ENCODE assay signal across 22 cellular contexts in the genomic region with DNA sequence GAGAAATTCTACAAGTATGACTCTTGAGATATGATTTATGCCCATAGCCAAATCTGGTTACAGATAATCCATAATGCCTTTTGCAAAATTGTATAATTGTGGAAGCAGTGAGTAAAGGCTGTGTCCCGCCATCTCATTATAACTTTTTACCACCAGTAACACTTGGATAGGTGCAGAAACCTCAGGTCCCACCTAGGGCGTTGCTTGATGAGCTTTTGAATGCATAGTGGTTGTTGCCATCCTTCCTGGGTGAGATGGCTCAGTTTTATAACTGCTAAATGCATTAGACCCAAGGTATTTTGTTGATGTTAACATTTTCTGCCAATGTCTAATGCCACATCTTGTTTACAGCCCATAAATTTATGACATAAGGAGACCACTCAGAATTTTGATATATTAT. TPM values are rescaled to one million over a fixed set of nuclear protein-coding genes. Genes with fewer than 3 reads are reported as not detected.
"Had no signal": no experiment of that assay in that cellular context is flagged by ENCODE, and none has a peak within 500 bp of the region (broad histone marks: within the 10 kb centered on the region; RNA-seq: fewer than 3 reads in every experiment).

No MANE protein-coding gene starts in this region.

- H3K4me3 Mint-ChIP-seq: naive thymus-derived CD8-positive, alpha-beta T cell; nephron progenitor cell; neural crest cell; stimulated activated effector memory CD8-positive, alpha-beta T cell treated with anti-CD3 and anti-CD28 coated beads, Interleukin-12 subunit alpha, Interleukin-12 subunit beta, amount 100 ng/mL, for 72 hours; stimulated activated naive B cell treated with anti-CD40 and anti-IgM and Interleukin-4, amounts not matched to agents 10 μg/mL and 1 μg/mL and 100 μg/mL, for 72 hours; stimulated activated naive CD8-positive, alpha-beta T cell treated with anti-CD3 and anti-CD28 coated beads, Interleukin-15, Interleukin-2, amounts not matched to agents 100 ng/mL and 50 ng/mL, for 24 hours had no signal

- DNase-seq: naive thymus-derived CD8-positive, alpha-beta T cell; nephron progenitor cell; nucleus accumbens; pancreas; psoas muscle; right cardiac atrium; right lobe of liver; sigmoid colon; small intestine; stimulated activated CD4-positive, alpha-beta T cell treated with anti-CD3 and anti-CD28 coated beads, Interleukin-15, amount 100 ng/mL, for 24 hours; stimulated activated CD4-positive, alpha-beta T cell treated with anti-CD3 and anti-CD28 coated beads, Interleukin-2, amount 100 ng/mL, for 24 hours; stimulated activated CD4-positive, alpha-beta T cell treated with anti-CD3 and anti-CD28 coated beads, Interleukin-2, amount 100 ng/mL, for 48 hours; stimulated activated CD4-positive, alpha-beta T cell treated with anti-CD3 and anti-CD28 coated beads, Interleukin-4, amount 100 ng/mL, for 24 hours; stimulated activated naive B cell treated with anti-CD40 and anti-IgM and Interleukin-4, amounts not matched to agents 10 μg/mL and 1 μg/mL and 100 μg/mL, for 72 hours; stimulated activated naive CD4-positive, alpha-beta T cell treated with Interleukin-2 at 50 U/mL for 16 hours; stomach; thyroid gland; trophoblast cell; upper lobe of left lung had no signal

- ATAC-seq: naive thymus-derived CD8-positive, alpha-beta T cell; pancreas; psoas muscle; right cardiac atrium; right lobe of liver; stimulated activated effector memory CD8-positive, alpha-beta T cell treated with anti-CD3 and anti-CD28 coated beads, Interleukin-12 subunit alpha, Interleukin-12 subunit beta, amount 100 ng/mL, for 72 hours; stimulated activated naive B cell treated with anti-CD40 and anti-IgM and Interleukin-4, amounts not matched to agents 10 μg/mL and 1 μg/mL and 100 μg/mL, for 72 hours had no signal

- H3K4me1 Mint-ChIP-seq: nephron progenitor cell; neural crest cell; stimulated activated naive B cell treated with anti-CD40 and anti-IgM and Interleukin-4, amounts not matched to agents 10 μg/mL and 1 μg/mL and 100 μg/mL, for 72 hours had no signal

- H3K36me3 Mint-ChIP-seq: naive thymus-derived CD8-positive, alpha-beta T cell; stimulated activated effector memory CD8-positive, alpha-beta T cell treated with anti-CD3 and anti-CD28 coated beads, Interleukin-12 subunit alpha, Interleukin-12 subunit beta, amount 100 ng/mL, for 72 hours; stimulated activated naive B cell treated with anti-CD40 and anti-IgM and Interleukin-4, amounts not matched to agents 10 μg/mL and 1 μg/mL and 100 μg/mL, for 72 hours had no signal

- H3K9me3 Mint-ChIP-seq: naive thymus-derived CD8-positive, alpha-beta T cell; nephron progenitor cell; neural crest cell; stimulated activated effector memory CD8-positive, alpha-beta T cell treated with anti-CD3 and anti-CD28 coated beads, Interleukin-12 subunit alpha, Interleukin-12 subunit beta, amount 100 ng/mL, for 72 hours; stimulated activated naive B cell treated with anti-CD40 and anti-IgM and Interleukin-4, amounts not matched to agents 10 μg/mL and 1 μg/mL and 100 μg/mL, for 72 hours; stimulated activated naive CD8-positive, alpha-beta T cell treated with anti-CD3 and anti-CD28 coated beads, Interleukin-15, Interleukin-2, amounts not matched to agents 100 ng/mL and 50 ng/mL, for 24 hours had no signal

- H3K27ac Mint-ChIP-seq: nephron progenitor cell; stimulated activated effector memory CD8-positive, alpha-beta T cell treated with anti-CD3 and anti-CD28 coated beads, Interleukin-12 subunit alpha, Interleukin-12 subunit beta, amount 100 ng/mL, for 72 hours; stimulated activated naive B cell treated with anti-CD40 and anti-IgM and Interleukin-4, amounts not matched to agents 10 μg/mL and 1 μg/mL and 100 μg/mL, for 72 hours; stimulated activated naive CD8-positive, alpha-beta T cell treated with anti-CD3 and anti-CD28 coated beads, Interleukin-15, Interleukin-2, amounts not matched to agents 100 ng/mL and 50 ng/mL, for 24 hours had no signal

RNA-seq across cellular contexts. Expression of a gene that starts 42.9 kb away (rescaled TPM):
- total RNA-seq: naive thymus-derived CD8-positive, alpha-beta T cell had no signal
- polyA plus RNA-seq: naive thymus-derived CD8-positive, alpha-beta T cell had no signal
